ENCODE assay signal across 12 cellular contexts in genomic region chr2:217433522-217433921, GRCh38.
DNase-seq lines count a peak whose midpoint lies in the region; ATAC-seq and TF ChIP-seq lines count a peak whose summit lies in the region.
"Had no signal": no experiment of that assay in that cellular context is flagged by ENCODE, and none has a peak within 500 bp of the region (broad histone marks: within the 10 kb centered on the region; RNA-seq: fewer than 3 reads in every experiment).

No MANE protein-coding gene starts in this region.

- H3K27ac ChIP-seq in heart left ventricle (peak overlapping the region; percentile 21 to 80 (median 67)), neural progenitor cell (no peak overlapping the region), uterus (peak overlapping the region; percentile 86 to 89)

- no peaks in the 10 kb centered on the region for H3K9me3 Mint-ChIP-seq in neural progenitor cell

- H3K4me2 ChIP-seq in neural progenitor cell = peak overlapping the region; percentile 8

- H4K20me1 ChIP-seq in neural progenitor cell (ENCODE audit: low read depth) = no peaks in the 10 kb centered on the region

- no peak for TF ChIP-seq POLR2A in heart left ventricle (IDR thresholded peaks at IDR 0.05)
- TF ChIP-seq POLR2A in uterus (IDR thresholded peaks at IDR 0.05) = no peak

- ATAC-seq in heart left ventricle (peak; percentile 6 to 49 (median 32)), HG03460 (IDR thresholded peaks at IDR 0.05; ENCODE audit: unreplicated experiment) (no peak)

- no peak overlapping the region for H3K9ac ChIP-seq in neural progenitor cell

- WGBS in heart left ventricle, 4 donors = 49 to 63% (median 53%) methylated on average over 6 of the region's 6 CpGs

- H2AFZ ChIP-seq in neural progenitor cell (replicated peaks) = no peak overlapping the region

- no peaks in the 10 kb centered on the region for H3F3A ChIP-seq in neural progenitor cell (ENCODE audit: low read depth)

- no peaks in the 10 kb centered on the region for H3K36me3 Mint-ChIP-seq in neural progenitor cell

- no peak for TF ChIP-seq CTCF in heart left ventricle (IDR thresholded peaks at IDR 0.05)
- TF ChIP-seq CTCF in neural progenitor cell (IDR thresholded peaks at IDR 0.05) = no peak
- no peak for TF ChIP-seq CTCF in uterus (IDR thresholded peaks at IDR 0.05)
- no peak for TF ChIP-seq CTCF in foreskin fibroblast (IDR thresholded peaks at IDR 0.05; ENCODE audit: low read depth, low read length)

- peaks cover 7% of the 10 kb centered on the region for H3K27me3 Mint-ChIP-seq in neural progenitor cell (ENCODE audit: insufficient read depth, low read depth)

- H3K27ac Mint-ChIP-seq in neural progenitor cell = peak overlapping the region; percentile 61

- peaks cover 44% of the 10 kb centered on the region for H3K4me1 Mint-ChIP-seq in neural progenitor cell

- H3K36me3 ChIP-seq in heart left ventricle (no peaks in the 10 kb centered on the region), neural progenitor cell (no peaks in the 10 kb centered on the region), uterus (no peaks in the 10 kb centered on the region)
- H3K36me3 ChIP-seq: Peyer's patch had no signal

- no peaks in the 10 kb centered on the region for H3K79me2 ChIP-seq in neural progenitor cell (ENCODE audit: low read depth)

- intact Hi-C loops in heart left ventricle (cut with DNase I) (loop anchor here in 4 of 10 donors (2.0 to 10.0 kb wide), 5 partner anchors 51 to 741 kb away; partner anchors contain the start of gene IGFBP5 (in 1 of the 4)), uterus (cut with DNase I; ENCODE audit: low total_unique reads) (no loop called here)

- H3K27me3 ChIP-seq in heart left ventricle (no peaks in the 10 kb centered on the region), neural progenitor cell (no peaks in the 10 kb centered on the region), uterus (no peaks in the 10 kb centered on the region)
- H3K27me3 ChIP-seq: Peyer's patch had no signal

- H3K4me3 ChIP-seq in heart left ventricle (peak overlapping the region in 7 of 12 donors; percentile 11 to 30 (median 22)), neural progenitor cell (no peak overlapping the region), uterus (peak overlapping the region; percentile 10 to 21), foreskin fibroblast (ENCODE audit: low read depth in 1 of 2, low read length in 2 of 2) (no peak overlapping the region)
- H3K4me3 ChIP-seq: mucosa of descending colon, Peyer's patch had no signal

- H3K4me3 Mint-ChIP-seq in neural progenitor cell = no peak overlapping the region

- DNase-seq in activated gamma-delta T cell treated with Interleukin-2 at 50 U/mL for 16 hours (peak; percentile 10), activated gamma-delta T cell (lab: John Stamatoyannopoulos, UW) (no peak), heart left ventricle (peak in 1 of 5 donors; percentile 47), neural progenitor cell (ENCODE audit: low spot score) (peak; percentile 36), uterus (peak; percentile 45 to 59), foreskin fibroblast (no peak), foreskin melanocyte (no peak)
- DNase-seq: activated T-cell treated with anti-CD3 and anti-CD28 coated beads for 4 hours; stimulated activated CD4-positive, alpha-beta T cell treated with anti-CD3 and anti-CD28 coated beads, Interleukin-1b, Interleukin-23, amount 100 ng/mL, for 48 hours had no signal

- no peaks in the 10 kb centered on the region for H3K9me3 ChIP-seq in heart left ventricle
- no peaks in the 10 kb centered on the region for H3K9me3 ChIP-seq in neural progenitor cell (ENCODE audit: low read depth)
- H3K9me3 ChIP-seq in uterus = no peaks in the 10 kb centered on the region
- H3K9me3 ChIP-seq: mucosa of descending colon, Peyer's patch had no signal

- H3K4me1 ChIP-seq in heart left ventricle = peaks cover 0 to 71% (median 48%) of the 10 kb centered on the region in 12 donors
- peaks cover 33% of the 10 kb centered on the region for H3K4me1 ChIP-seq in neural progenitor cell
- H3K4me1 ChIP-seq in uterus = peaks cover 10% of the 10 kb centered on the region in 2 donors

Comparison
In these comparisons a context has a peak if more than half of its experiments do, and no peak if none do; other contexts are left out.
1. DNase-seq: peak in activated gamma-delta T cell treated with Interleukin-2 at 50 U/mL for 16 hours (single experiment), neural progenitor cell (single experiment) and uterus (2 of 2); none in activated gamma-delta T cell (single experiment), foreskin fibroblast (0 of 2) and foreskin melanocyte (single experiment).
2. H3K4me3 ChIP-seq: peak in heart left ventricle (7 of 12) and uterus (2 of 2); none in neural progenitor cell (single experiment) and foreskin fibroblast (0 of 2).